In the genomic region with DNA sequence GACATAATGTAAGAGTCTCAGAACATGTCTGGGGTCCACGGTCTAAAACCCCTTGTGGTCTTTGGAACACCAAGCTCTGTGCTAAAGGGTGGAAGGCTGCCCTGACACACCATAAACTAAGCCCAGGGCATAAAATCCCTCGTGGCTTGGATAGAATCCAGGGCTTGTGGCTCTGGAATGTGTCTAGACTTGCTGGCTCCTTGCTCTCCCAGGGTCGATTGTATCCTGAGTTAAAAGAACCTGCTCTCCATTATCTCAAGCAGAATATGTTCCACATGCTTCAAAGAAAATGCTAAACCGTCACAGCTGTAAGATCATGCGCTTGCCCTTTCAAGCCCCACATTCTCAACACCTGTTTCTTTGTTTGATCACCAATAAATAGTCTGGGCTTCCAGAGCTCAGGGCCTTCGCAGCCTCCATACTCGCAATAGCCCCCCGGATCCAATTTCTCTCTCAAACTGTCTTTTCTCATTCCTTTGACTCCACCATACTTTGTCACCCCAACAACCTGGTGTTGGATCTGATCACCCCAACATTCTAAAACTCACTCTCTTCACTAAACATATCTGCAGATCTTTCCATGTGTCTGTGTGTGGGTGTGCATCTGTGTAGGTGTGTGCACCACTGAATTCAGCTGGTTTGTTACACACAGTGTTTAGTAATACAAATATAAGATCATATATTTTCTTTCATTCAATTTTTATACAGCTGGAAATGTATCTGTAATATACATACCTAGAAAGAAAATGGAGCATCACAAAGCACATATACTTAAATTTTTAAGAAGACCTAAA, we compare ENCODE assay signal across 10 cellular contexts.
DNase-seq lines count a peak whose midpoint lies in the region; FAIRE-seq lines count a peak whose summit lies in the region.
"Had no signal": no experiment of that assay in that cellular context is flagged by ENCODE, and none has a peak within 500 bp of the region (broad histone marks: within the 10 kb centered on the region; RNA-seq: fewer than 3 reads in every experiment).

No MANE protein-coding gene starts in this region.

- peak; percentile 31 for FAIRE-seq in endometrium (lab: Jason Lieb, UNC)

- DNase-seq in DMS79 treated with DMSO at 0.1 percent for 48 hours (lab: John Stamatoyannopoulos, UW) (peak; percentile 59), NCI-H2171 (lab: John Stamatoyannopoulos, UW) (peak; percentile 32), non-pigmented ciliary epithelial cell (ENCODE audit: low read depth) (peak; percentile 63), HuH-7.5 (ENCODE audit: low spot score) (no peak)
- no peak for DNase-seq in stimulated activated CD4-positive, alpha-beta T cell treated with anti-CD3 and anti-CD28 coated beads, Interleukin-12 subunit alpha, Interleukin-12 subunit beta, amount 100 ng/mL, for 4 hours
- no peak for DNase-seq in stimulated activated CD4-positive, alpha-beta T cell treated with anti-CD3 and anti-CD28 coated beads, Interleukin-2, amount 100 ng/mL, for 24 hours
- no peak for DNase-seq in activated CD4-positive, CD25-positive, alpha-beta regulatory T cell (lab: John Stamatoyannopoulos, UW)
- DNase-seq: activated B cell treated with CpG ODN at 0.5 μM for 24 hours, H7 had no signal

Comparison
In these comparisons a context has a peak if more than half of its experiments do, and no peak if none do; other contexts are left out.
1. DNase-seq: peak in DMS79 treated with DMSO at 0.1 percent for 48 hours (single experiment), NCI-H2171 (single experiment) and non-pigmented ciliary epithelial cell (single experiment); none in stimulated activated CD4-positive, alpha-beta T cell treated with anti-CD3 and anti-CD28 coated beads, Interleukin-12 subunit alpha, Interleukin-12 subunit beta, amount 100 ng/mL, for 4 hours (single experiment), stimulated activated CD4-positive, alpha-beta T cell treated with anti-CD3 and anti-CD28 coated beads, Interleukin-2, amount 100 ng/mL, for 24 hours (0 of 2), activated CD4-positive, CD25-positive, alpha-beta regulatory T cell (0 of 4) and HuH-7.5 (single experiment).